ENCODE assay signal across 7 cellular contexts in genomic region chr17:41322264-41322902, GRCh38. TPM values are rescaled to one million over a fixed set of nuclear protein-coding genes. Genes with fewer than 3 reads are reported as not detected.
A peak's percentile ranks its signal among the peaks of the same experiment; 100 is the strongest.
DNase-seq lines count a peak whose midpoint lies in the region; ATAC-seq, FAIRE-seq and TF ChIP-seq lines count a peak whose summit lies in the region.

No MANE protein-coding gene starts in this region.

- no peak overlapping the region for H3K23ac ChIP-seq in IMR-90 (ENCODE audit: low read depth, low read length)

- BruUV-seq in IMR-90 (replicated peaks; lab: Mats Ljungman, UMichigan): no TSS peak

- TF ChIP-seq CTCF in IMR-90 (conservative IDR thresholded peaks at IDR 0.05; ENCODE audit: low read depth, low read length): peak; percentile 80
- TF ChIP-seq CTCF in RWPE2 (IDR thresholded peaks at IDR 0.05; ENCODE audit: poor library complexity, severe bottlenecking): peak; percentile 95
- TF ChIP-seq CTCF in esophagus muscularis mucosa (IDR thresholded peaks at IDR 0.05): peak; percentile 64 to 82 (median 68)
- peak; percentile 14 to 70 (median 52) for TF ChIP-seq CTCF in pancreas (IDR thresholded peaks at IDR 0.05)

- peak overlapping the region; percentile 70 for H3K4ac ChIP-seq in IMR-90 (ENCODE audit: low read depth, low read length)

- POLR2A ChIA-PET in IMR-90 (lab: Charles Lee; ENCODE audit: unreplicated experiment): interaction anchor here (0.6 kb wide), 1 partner anchor 1417 kb away, joined by 3 read pairs; no protein-coding TSS in a partner anchor

- H3K27me3 ChIP-seq in IMR-90 (ENCODE audit: control insufficient read depth, insufficient read depth, low read length) (no peaks in the 10 kb centered on the region), RWPE2 (ENCODE audit: insufficient read depth, poor library complexity, severe bottlenecking) (no peaks in the 10 kb centered on the region), esophagus muscularis mucosa (no peaks in the 10 kb centered on the region), pancreas (no peaks in the 10 kb centered on the region)

- in situ Hi-C loops in IMR-90 (cut with MboI; ENCODE audit: low sequenced_read_pairs): loop anchor here (5.0 kb wide), 1 partner anchor 415 kb away; no protein-coding TSS in a partner anchor

- DNase-seq in EH (ENCODE audit: low read depth) (peak; percentile 76), IMR-90 (peak; percentile 79), RWPE2 (ENCODE audit: low spot score) (no peak), esophagus muscularis mucosa (ENCODE audit: extremely low spot score) (no peak), pancreas (no peak)

- H3K4me1 ChIP-seq in IMR-90 (ENCODE audit: control insufficient read depth, insufficient read depth, low read length) (peaks cover 2% of the 10 kb centered on the region), RWPE2 (ENCODE audit: insufficient read depth, poor library complexity, severe bottlenecking) (peaks cover 4% of the 10 kb centered on the region), esophagus muscularis mucosa (no peaks in the 10 kb centered on the region), pancreas (no peaks in the 10 kb centered on the region)

- H4K5ac ChIP-seq in IMR-90 (ENCODE audit: low read depth, low read length): peak overlapping the region; percentile 69; the same call in 1 of the 2 replicates

- H4K91ac ChIP-seq in IMR-90 (ENCODE audit: insufficient read depth, low read depth, low read length): peak overlapping the region; percentile 85

- H2BK120ac ChIP-seq in IMR-90 (ENCODE audit: low read depth, low read length): peak overlapping the region; percentile 73

- no peak for TF ChIP-seq EP300 in esophagus muscularis mucosa (IDR thresholded peaks at IDR 0.05)

- H3K9me1 ChIP-seq in IMR-90 (ENCODE audit: insufficient read depth, low read length): no peaks in the 10 kb centered on the region; the same call in 1 of the 2 replicates

- TF ChIP-seq RAD21 in IMR-90 (IDR thresholded peaks at IDR 0.05; ENCODE audit: low read length): peak; percentile 81

- H2BK15ac ChIP-seq in IMR-90 (ENCODE audit: low read depth, low read length): peak overlapping the region; percentile 59; the same call in 2 of the 3 replicates

- WGBS in IMR-90 (ENCODE audit: extremely low coverage in 2 of 2, insufficient read length in 1 of 2), 2 experiments: no CpG with 5 or more reads among the region's 5 CpGs
- WGBS in esophagus muscularis mucosa: 40% methylated on average over 5 of the region's 5 CpGs
- 31% methylated on average over 5 of the region's 5 CpGs for WGBS in pancreas, 2 donors

- H3K27ac ChIP-seq in IMR-90 (ENCODE audit: insufficient read depth, low read length): peak overlapping the region; percentile 51; the same call in 1 of the 2 replicates
- H3K27ac ChIP-seq in RWPE2 (ENCODE audit: poor library complexity, severe bottlenecking): no peak overlapping the region
- H3K27ac ChIP-seq in esophagus muscularis mucosa (replicated peaks in 1 of 4): no peak overlapping the region
- no peak overlapping the region for H3K27ac ChIP-seq in pancreas

- ATAC-seq in IMR-90 (ENCODE audit: low read depth) (peak; percentile 97), RWPE2 (ENCODE audit: low read depth) (peak; percentile 64), pancreas (peak in 3 of 4 donors; percentile 74 to 84 (median 74)), HG03571 (IDR thresholded peaks at IDR 0.05; ENCODE audit: unreplicated experiment) (no peak), HG02763 (IDR thresholded peaks at IDR 0.05; ENCODE audit: unreplicated experiment) (no peak)

- H3K4me2 ChIP-seq in IMR-90 (ENCODE audit: low read depth, low read length): no peak overlapping the region

- no peak overlapping the region for H3K4me3 ChIP-seq in IMR-90 (ENCODE audit: insufficient read depth, low read depth, low read length)
- H3K4me3 ChIP-seq in RWPE2 (ENCODE audit: severe bottlenecking): no peak overlapping the region
- no peak overlapping the region for H3K4me3 ChIP-seq in esophagus muscularis mucosa
- no peak overlapping the region for H3K4me3 ChIP-seq in pancreas

- peak overlapping the region; percentile 85; the same call in 1 of the 2 replicates for H3K18ac ChIP-seq in IMR-90 (ENCODE audit: low read depth, low read length)

- no peak overlapping the region for H3K56ac ChIP-seq in IMR-90 (ENCODE audit: extremely low read depth, insufficient read depth, low read length)

- peak overlapping the region; percentile 79 for H2AFZ ChIP-seq in IMR-90 (replicated peaks; ENCODE audit: low read length, poor library complexity)

- H3K9me3 ChIP-seq in IMR-90 (ENCODE audit: control insufficient read depth, insufficient read depth, low read length): peaks cover 4% of the 10 kb centered on the region; the same call in 1 of the 2 replicates
- peaks cover 6% of the 10 kb centered on the region for H3K9me3 ChIP-seq in RWPE2 (ENCODE audit: severe bottlenecking)
- peaks cover 0 to 14% (median 5%) of the 10 kb centered on the region in 4 donors for H3K9me3 ChIP-seq in esophagus muscularis mucosa
- H3K9me3 ChIP-seq in pancreas: no peaks in the 10 kb centered on the region

- dilution Hi-C loops in IMR-90 (cut with HindIII; ENCODE audit: low sequenced_read_pairs, unreplicated experiment): no loop called here

- H4K20me1 ChIP-seq in IMR-90 (ENCODE audit: insufficient read depth, low read length): no peaks in the 10 kb centered on the region

- peak overlapping the region; percentile 51 for H3K14ac ChIP-seq in IMR-90 (replicated peaks; ENCODE audit: low read depth, low read length)

- peak overlapping the region; percentile 58 for H2AK5ac ChIP-seq in IMR-90 (ENCODE audit: low read depth, low read length)

- H2BK20ac ChIP-seq in IMR-90 (ENCODE audit: low read depth, low read length): peak overlapping the region; percentile 91

- no peak overlapping the region; the same call in 1 of the 2 replicates for H3K9ac ChIP-seq in IMR-90 (ENCODE audit: low read depth, low read length)

- H2BK5ac ChIP-seq in IMR-90 (ENCODE audit: low read depth, low read length, poor library complexity, severe bottlenecking): peak overlapping the region; percentile 51

- no peaks in the 10 kb centered on the region for H3K36me3 ChIP-seq in IMR-90 (ENCODE audit: control insufficient read depth, insufficient read depth, low read length)
- no peaks in the 10 kb centered on the region for H3K36me3 ChIP-seq in RWPE2 (ENCODE audit: low read depth)
- H3K36me3 ChIP-seq in esophagus muscularis mucosa: no peaks in the 10 kb centered on the region
- H3K36me3 ChIP-seq in pancreas: no peaks in the 10 kb centered on the region

- no peaks in the 10 kb centered on the region for H3K79me1 ChIP-seq in IMR-90 (ENCODE audit: low read depth in 1 of 2, low read length in 2 of 2)

- intact Hi-C loops in IMR-90 (cut with micrococcal nuclease) (loop anchor here (1.0 to 5.0 kb wide), 5 partner anchors 260 to 466 kb away; partner anchors contain the start of gene KRTAP2-3), esophagus muscularis mucosa (cut with DNase I) (loop anchor here (5.0 kb wide), 3 partner anchors 325 to 520 kb away; no protein-coding TSS in a partner anchor), pancreas (cut with DNase I) (no loop called here)

- no peak overlapping the region for H2AK9ac ChIP-seq in IMR-90 (replicated peaks; ENCODE audit: low read depth, low read length, poor library complexity)

- TF ChIP-seq POLR2A in IMR-90 (IDR thresholded peaks at IDR 0.05; ENCODE audit: low read depth, low read length) (no peak), esophagus muscularis mucosa (IDR thresholded peaks at IDR 0.05; ENCODE audit: low read depth) (no peak)

- CTCF ChIA-PET in IMR-90 (lab: Yijun Ruan, JAX): interaction anchor here (0.5 to 1.9 kb wide), 17 partner anchors 14 to 1384 kb away, joined by 3 to 10 read pairs (median 3); partner anchors contain the start of gene KRTAP2-3

- peak overlapping the region in 1 of 2 experiments; percentile 85; a peak in 2 of 4 replicates for H4K8ac ChIP-seq in IMR-90 (ENCODE audit: low read depth in 2 of 2, low read length in 2 of 2)

- FAIRE-seq in pancreas (lab: Jason Lieb, UNC): no peak

TF ChIP-seq in IMR-90, 13 proteins besides CTCF, POLR2A, EP300 and RAD21 (continues in another document):
- TF ChIP-seq SMC3 (IDR thresholded peaks at IDR 0.05; ENCODE audit: low read depth, low read length): peak; percentile 83
- TF ChIP-seq CEBPB (IDR thresholded peaks at IDR 0.05; ENCODE audit: low read depth, low read length): peak; percentile 42
- TF ChIP-seq CHD1 (IDR thresholded peaks at IDR 0.05; ENCODE audit: low read depth, low read length): no peak
- TF ChIP-seq MAFK (IDR thresholded peaks at IDR 0.05; ENCODE audit: low read depth, low read length): no peak
- TF ChIP-seq RCOR1 (IDR thresholded peaks at IDR 0.05; ENCODE audit: insufficient replicate concordance, low read length): no peak

RNA-seq across cellular contexts. Expression of gene KRTAP17-1, which starts 6.9 kb away (rescaled TPM):
- not detected in 2 replicates for total RNA-seq in IMR-90 (2012; rRNA removed)
- not detected in 2 replicates for polyA plus RNA-seq in IMR-90 (2012; rRNA removed)
- polyA plus RNA-seq in IMR-90 (2012; cell fraction: cytosol; rRNA removed): not detected in 2 replicates
- polyA plus RNA-seq in IMR-90 (2012; cell fraction: nucleus; rRNA removed; ENCODE audit: low replicate concordance): not detected in 2 replicates
- not detected for total RNA-seq in esophagus muscularis mucosa
- not detected for total RNA-seq in pancreas
- polyA plus RNA-seq in pancreas: not detected

RNA-seq across cellular contexts. Expression of gene KRTAP16-1, which starts 13.3 kb away (rescaled TPM):
- total RNA-seq in IMR-90 (2012; rRNA removed) (not detected in 2 replicates), esophagus muscularis mucosa (not detected), pancreas (not detected)
- polyA plus RNA-seq in IMR-90 (2012; rRNA removed) (not detected in 2 replicates), pancreas (not detected)
- polyA plus RNA-seq in IMR-90 (2012; cell fraction: cytosol; rRNA removed): not detected in 2 replicates
- 0.03 TPM in 1 of 2 replicates, not detected in the other for polyA plus RNA-seq in IMR-90 (2012; cell fraction: nucleus; rRNA removed; ENCODE audit: low replicate concordance)

RNA-seq across cellular contexts. Expression of gene KRTAP29-1, which starts 19.7 kb away (rescaled TPM):
- total RNA-seq in IMR-90 (2012; rRNA removed) (not detected in 2 replicates), esophagus muscularis mucosa (not detected), pancreas (not detected)
- polyA plus RNA-seq in IMR-90 (2012; rRNA removed) (not detected in 2 replicates), pancreas (not detected)
- not detected in 2 replicates for polyA plus RNA-seq in IMR-90 (2012; cell fraction: cytosol; rRNA removed)
- 0.07 TPM in 1 of 2 replicates, not detected in the other for polyA plus RNA-seq in IMR-90 (2012; cell fraction: nucleus; rRNA removed; ENCODE audit: low replicate concordance)

RNA-seq across cellular contexts. Expression of gene KRT33A, which starts 28.2 kb away (rescaled TPM):
- total RNA-seq in IMR-90 (2012; rRNA removed) (not detected in 2 replicates), esophagus muscularis mucosa (not detected), pancreas (not detected)
- polyA plus RNA-seq in IMR-90 (2012; rRNA removed) (not detected in 2 replicates), pancreas (not detected)
- not detected in 2 replicates for polyA plus RNA-seq in IMR-90 (2012; cell fraction: cytosol; rRNA removed)
- not detected in 2 replicates for polyA plus RNA-seq in IMR-90 (2012; cell fraction: nucleus; rRNA removed; ENCODE audit: low replicate concordance)

RNA-seq across cellular contexts. Expression of gene KRTAP9-7, which starts 46.9 kb away (rescaled TPM):
- total RNA-seq in IMR-90 (2012; rRNA removed): not detected in 2 replicates
- polyA plus RNA-seq in IMR-90 (2012; rRNA removed): not detected in 2 replicates
- not detected in 2 replicates for polyA plus RNA-seq in IMR-90 (2012; cell fraction: cytosol; rRNA removed)
- not detected in 2 replicates for polyA plus RNA-seq in IMR-90 (2012; cell fraction: nucleus; rRNA removed; ENCODE audit: low replicate concordance)
- not detected for total RNA-seq in esophagus muscularis mucosa
- total RNA-seq in pancreas: not detected
- not detected for polyA plus RNA-seq in pancreas

Comparison
In these comparisons a context has a peak if more than half of its experiments do, and no peak if none do; other contexts are left out.
1. DNase-seq: peak in EH (single experiment) and IMR-90 (single experiment); none in RWPE2 (single experiment), esophagus muscularis mucosa (single experiment) and pancreas (0 of 6).
2. ATAC-seq: peak in IMR-90 (single experiment), RWPE2 (single experiment) and pancreas (3 of 4); none in HG03571 (single experiment) and HG02763 (single experiment).
3. intact Hi-C loops: an anchor here in IMR-90 (1.0 to 5.0 kb wide) and esophagus muscularis mucosa (5.0 kb wide); none called in pancreas.
4. Peak in every context shown above with its lines, with median percentiles within 50 percentile points of each other: CTCF ChIP-seq.